In the genomic region with DNA sequence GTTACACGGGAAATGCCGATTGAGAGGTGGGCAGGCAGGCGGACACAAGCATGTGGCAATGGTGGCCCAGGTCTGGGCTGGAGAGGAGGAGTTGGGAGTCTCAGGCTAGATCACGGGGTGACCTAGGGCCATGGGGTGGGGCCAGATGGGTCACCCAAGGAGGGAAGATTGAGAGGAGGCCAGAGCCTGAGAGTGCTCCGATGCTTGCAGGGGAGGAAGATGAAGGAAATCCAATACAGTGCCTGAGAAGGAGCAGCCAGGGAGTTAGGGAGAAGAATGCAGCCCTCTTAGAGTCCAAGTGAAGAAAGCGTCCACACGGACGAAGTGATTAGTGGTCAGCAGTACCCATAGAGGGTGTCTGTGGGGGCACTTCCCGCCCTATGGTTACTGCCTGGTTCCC, we compare ENCODE assay signal across 14 cellular contexts.
DNase-seq lines count a peak whose midpoint lies in the region; ATAC-seq, FAIRE-seq and TF ChIP-seq lines count a peak whose summit lies in the region.
"Had no signal": no experiment of that assay in that cellular context is flagged by ENCODE, and none has a peak within 500 bp of the region (broad histone marks: within the 10 kb centered on the region; RNA-seq: fewer than 3 reads in every experiment).

No MANE protein-coding gene starts in this region.

- H3K9me2 ChIP-seq in PC-3 (replicated peaks; ENCODE audit: low read length), result no peaks in the 10 kb centered on the region

- H3K4me1 Mint-ChIP-seq in astrocyte (ENCODE audit: low read depth, unreplicated experiment) (peaks cover 10% of the 10 kb centered on the region), WTC11 (no peaks in the 10 kb centered on the region)

- no peak overlapping the region for H2AK5ac ChIP-seq in mesenchymal stem cell (ENCODE audit: low read length, severe bottlenecking)

- H3F3A ChIP-seq in PC-3 (ENCODE audit: low read length, unreplicated experiment), result peaks cover 3% of the 10 kb centered on the region

- H3K79me1 ChIP-seq in mesenchymal stem cell (replicated peaks; ENCODE audit: low read length, poor library complexity, severe bottlenecking), result no peaks in the 10 kb centered on the region

- H4K20me1 ChIP-seq in PC-3 (ENCODE audit: low read length) (no peaks in the 10 kb centered on the region), astrocyte (ENCODE audit: insufficient read depth, low read length) (no peaks in the 10 kb centered on the region)
- H4K20me1 ChIP-seq: BLaER1 treated with 17β-estradiol and CSF1 and Interleukin-3, amounts not matched to agents 10 nM and 100 nM had no signal

- H3K36me3 ChIP-seq in PC-3 (ENCODE audit: low read depth, low read length), result peaks cover 25% of the 10 kb centered on the region; the same call in 1 of the 2 replicates
- H3K36me3 ChIP-seq in astrocyte (ENCODE audit: insufficient read depth, low read length), result peaks cover 6% of the 10 kb centered on the region
- peaks cover 11 to 45% of the 10 kb centered on the region in 2 experiments for H3K36me3 ChIP-seq in mesenchymal stem cell (ENCODE audit: control insufficient read depth in 1 of 2, insufficient read depth in 2 of 2, low read depth in 1 of 2, low read length in 2 of 2)
- H3K36me3 ChIP-seq: BLaER1 treated with 17β-estradiol and CSF1 and Interleukin-3, amounts not matched to agents 10 nM and 100 nM had no signal

- no peak overlapping the region for H3K23ac ChIP-seq in mesenchymal stem cell (ENCODE audit: low read length in 2 of 2)

- ATAC-seq in PC-3 (no peak), WTC11 (no peak), HG02610 (IDR thresholded peaks at IDR 0.05; ENCODE audit: unreplicated experiment) (no peak)
- ATAC-seq: CD8-positive, alpha-beta T cell had no signal

- H3K9me3 Mint-ChIP-seq in astrocyte (ENCODE audit: unreplicated experiment) (peaks cover 12% of the 10 kb centered on the region), WTC11 (peaks cover 30% of the 10 kb centered on the region)

- FAIRE-seq in astrocyte (lab: Jason Lieb, UNC), result no peak

- peaks cover 64% of the 10 kb centered on the region for H3K4me1 ChIP-seq in PC-3 (ENCODE audit: insufficient read depth, low read length)
- H3K4me1 ChIP-seq in astrocyte (ENCODE audit: insufficient read depth, low read length), result peaks cover 43% of the 10 kb centered on the region
- H3K4me1 ChIP-seq in mesenchymal stem cell (ENCODE audit: control insufficient read depth, insufficient read depth, low read depth, low read length), result no peaks in the 10 kb centered on the region
- H3K4me1 ChIP-seq: BLaER1 treated with 17β-estradiol and CSF1 and Interleukin-3, amounts not matched to agents 10 nM and 100 nM had no signal

- DNase-seq in PC-3 (no peak), astrocyte (ENCODE audit: low read depth) (no peak), mesenchymal stem cell (no peak), NCI-H2227 (lab: John Stamatoyannopoulos, UW; ENCODE audit: unreplicated experiment) (no peak), WTC11 (ENCODE audit: low spot score) (no peak)
- DNase-seq: Calu3; CD8-positive, alpha-beta T cell; DMS79 treated with DMSO at 0.1 percent for 48 hours; GF-D8; GOT3; H9 had no signal

- H4K8ac ChIP-seq in mesenchymal stem cell (ENCODE audit: low read length), result no peak overlapping the region

- H3K27ac ChIP-seq in PC-3 (ENCODE audit: low read length) (peak overlapping the region; percentile 87), astrocyte (ENCODE audit: low read depth, low read length) (peak overlapping the region; percentile 71), mesenchymal stem cell (ENCODE audit: low read length, poor library complexity, severe bottlenecking) (no peak overlapping the region)
- H3K27ac ChIP-seq: BLaER1 treated with 17β-estradiol and CSF1 and Interleukin-3, amounts not matched to agents 10 nM and 100 nM had no signal

- CTCF ChIA-PET in PC-3 (lab: Charles Lee), result no interaction called here
- CTCF ChIA-PET in WTC11 (lab: Charles Lee), result no interaction called here

- H3K27ac Mint-ChIP-seq in astrocyte (ENCODE audit: unreplicated experiment) (no peak overlapping the region), WTC11 (no peak overlapping the region)
- H3K27ac Mint-ChIP-seq: B cell; CD8-positive, alpha-beta T cell; H9 had no signal

- no peaks in the 10 kb centered on the region for H3K79me2 ChIP-seq in PC-3 (ENCODE audit: low read length)
- H3K79me2 ChIP-seq in astrocyte (ENCODE audit: insufficient read depth, low read length), result no peaks in the 10 kb centered on the region

- POLR2A ChIA-PET in PC-3 (lab: Charles Lee; ENCODE audit: unreplicated experiment) (no interaction called here), WTC11 (lab: Charles Lee) (no interaction called here)

- no peak overlapping the region for H3K4me3 ChIP-seq in PC-3 (ENCODE audit: low read length)
- H3K4me3 ChIP-seq in astrocyte (ENCODE audit: insufficient read depth, low read depth, low read length), result no peak overlapping the region
- H3K4me3 ChIP-seq in mesenchymal stem cell (ENCODE audit: insufficient read depth in 1 of 2, low read depth in 1 of 2, low read length in 2 of 2), result no peak overlapping the region
- H3K4me3 ChIP-seq: BLaER1 treated with 17β-estradiol and CSF1 and Interleukin-3, amounts not matched to agents 10 nM and 100 nM had no signal

- H2BK12ac ChIP-seq in mesenchymal stem cell (ENCODE audit: low read length in 2 of 2), result no peak overlapping the region

- H3K18ac ChIP-seq in mesenchymal stem cell (ENCODE audit: low read depth in 1 of 2, low read length in 2 of 2), result no peak overlapping the region

- H3K4me2 ChIP-seq in PC-3 (ENCODE audit: low read length) (no peak overlapping the region), astrocyte (ENCODE audit: low read length) (no peak overlapping the region), mesenchymal stem cell (ENCODE audit: low read length, poor library complexity, severe bottlenecking) (no peak overlapping the region)
- H3K4me2 ChIP-seq: BLaER1 treated with 17β-estradiol and CSF1 and Interleukin-3, amounts not matched to agents 10 nM and 100 nM had no signal

- no peak overlapping the region for H2BK120ac ChIP-seq in mesenchymal stem cell (ENCODE audit: low read depth, low read length)

- no peak overlapping the region for H2BK15ac ChIP-seq in mesenchymal stem cell (ENCODE audit: low read depth, poor library complexity, severe bottlenecking)

- no TSS peak for BruUV-seq in PC-3 (replicated peaks; lab: Mats Ljungman, UMichigan)

- no peak overlapping the region for H3K4me3 Mint-ChIP-seq in astrocyte (ENCODE audit: unreplicated experiment)
- H3K4me3 Mint-ChIP-seq in WTC11, result no peak overlapping the region
- H3K4me3 Mint-ChIP-seq: B cell; CD8-positive, alpha-beta T cell; H9 had no signal

- H2AFZ ChIP-seq in PC-3 (ENCODE audit: low read length) (no peak overlapping the region), astrocyte (ENCODE audit: low read depth, low read length) (no peak overlapping the region), mesenchymal stem cell (ENCODE audit: low read depth, low read length) (no peak overlapping the region)

- H3K36me3 Mint-ChIP-seq in astrocyte (ENCODE audit: low read depth, unreplicated experiment) (peaks cover 25% of the 10 kb centered on the region), WTC11 (peaks cover 50% of the 10 kb centered on the region)

- TF ChIP-seq CTCF in PC-3 (conservative IDR thresholded peaks at IDR 0.05; ENCODE audit: low read depth, low read length) (no peak), astrocyte (IDR thresholded peaks at IDR 0.05; ENCODE audit: insufficient read depth, low read depth, low read length) (no peak), WTC11 (IDR thresholded peaks at IDR 0.05) (no peak)

- no peak overlapping the region for H3K14ac ChIP-seq in mesenchymal stem cell (ENCODE audit: low read length in 2 of 2)

- H2BK5ac ChIP-seq in mesenchymal stem cell (ENCODE audit: low read depth, low read length, poor library complexity, severe bottlenecking), result no peak overlapping the region

- whole genome bisulfite sequencing in mesenchymal stem cell, result 92% methylated on average over 9 of the region's 9 CpGs

- H3K27me3 ChIP-seq in PC-3 (ENCODE audit: low read length) (no peaks in the 10 kb centered on the region), astrocyte (ENCODE audit: insufficient read depth, low read length) (no peaks in the 10 kb centered on the region), mesenchymal stem cell (ENCODE audit: control insufficient read depth in 1 of 2, insufficient read depth in 1 of 2, low read length in 2 of 2) (no peaks in the 10 kb centered on the region)
- H3K27me3 ChIP-seq: BLaER1 treated with 17β-estradiol and CSF1 and Interleukin-3, amounts not matched to agents 10 nM and 100 nM had no signal

- no peaks in the 10 kb centered on the region for H3K9me3 ChIP-seq in PC-3 (ENCODE audit: low read length)
- no peaks in the 10 kb centered on the region for H3K9me3 ChIP-seq in astrocyte (ENCODE audit: insufficient read depth, low read depth, low read length)
- H3K9me3 ChIP-seq in mesenchymal stem cell (ENCODE audit: control insufficient read depth, low read length), result no peaks in the 10 kb centered on the region

- intact Hi-C loops in PC-3 (cut with micrococcal nuclease), result loop anchor here (10.0 kb wide), 1 partner anchor 130 kb away; no protein-coding TSS in a partner anchor

- H4K91ac ChIP-seq in mesenchymal stem cell (ENCODE audit: low read length), result peak overlapping the region; percentile 28

- H3K27me3 Mint-ChIP-seq in astrocyte (ENCODE audit: low read depth, unreplicated experiment), result peaks cover 2% of the 10 kb centered on the region
- H3K27me3 Mint-ChIP-seq in WTC11 (ENCODE audit: low read depth), result peaks cover 2% of the 10 kb centered on the region; the same call in 1 of the 2 replicates
- H3K27me3 Mint-ChIP-seq: B cell had no signal

- H3K9ac ChIP-seq in PC-3 (ENCODE audit: low read length), result no peak overlapping the region
- H3K9ac ChIP-seq in astrocyte (ENCODE audit: low read length), result peak overlapping the region; percentile 47
- H3K9ac ChIP-seq in mesenchymal stem cell (ENCODE audit: low read length), result no peak overlapping the region
- H3K9ac ChIP-seq: BLaER1 treated with 17β-estradiol and CSF1 and Interleukin-3, amounts not matched to agents 10 nM and 100 nM had no signal

- no peak overlapping the region for H3K4ac ChIP-seq in mesenchymal stem cell (ENCODE audit: low read depth in 1 of 2, low read length in 2 of 2)

TF ChIP-seq in WTC11, 78 proteins besides CTCF, POLR2A, EP300 and RAD21 (continues in another document):
- TF ChIP-seq HMGA2 (CRISPR knock-in tag; IDR thresholded peaks at IDR 0.05) (no peak), ZNF423 (CRISPR knock-in tag; IDR thresholded peaks at IDR 0.05) (no peak), ZNF219 (CRISPR knock-in tag; IDR thresholded peaks at IDR 0.05; ENCODE audit: borderline replicate concordance) (no peak)
- TF ChIP-seq, protein P1, sequence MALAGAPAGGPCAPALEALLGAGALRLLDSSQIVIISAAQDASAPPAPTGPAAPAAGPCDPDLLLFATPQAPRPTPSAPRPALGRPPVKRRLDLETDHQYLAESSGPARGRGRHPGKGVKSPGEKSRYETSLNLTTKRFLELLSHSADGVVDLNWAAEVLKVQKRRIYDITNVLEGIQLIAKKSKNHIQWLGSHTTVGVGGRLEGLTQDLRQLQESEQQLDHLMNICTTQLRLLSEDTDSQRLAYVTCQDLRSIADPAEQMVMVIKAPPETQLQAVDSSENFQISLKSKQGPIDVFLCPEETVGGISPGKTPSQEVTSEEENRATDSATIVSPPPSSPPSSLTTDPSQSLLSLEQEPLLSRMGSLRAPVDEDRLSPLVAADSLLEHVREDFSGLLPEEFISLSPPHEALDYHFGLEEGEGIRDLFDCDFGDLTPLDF (CRISPR knock-in tag; IDR thresholded peaks at IDR 0.05), result no peak
